Comparison of ENCODE assay signal across 1 cellular context in genomic region chr1:19785660-19786059, GRCh38.
TF ChIP-seq lines count a peak whose summit lies in the region.

No MANE protein-coding gene starts in this region.

TF ChIP-seq in GM23338, 12 proteins besides CTCF, POLR2A, EP300 and RAD21 (continued from another document):
- TF ChIP-seq ZNF462 (CRISPR knock-in tag; IDR thresholded peaks at IDR 0.05) = no peak
- TF ChIP-seq CREB1 (CRISPR knock-in tag; IDR thresholded peaks at IDR 0.05; ENCODE audit: low read depth) = no peak
TF ChIP-seq in GM23338: peak in this region for 0.
